ENCODE assay signal across 23 cellular contexts in the genomic region with DNA sequence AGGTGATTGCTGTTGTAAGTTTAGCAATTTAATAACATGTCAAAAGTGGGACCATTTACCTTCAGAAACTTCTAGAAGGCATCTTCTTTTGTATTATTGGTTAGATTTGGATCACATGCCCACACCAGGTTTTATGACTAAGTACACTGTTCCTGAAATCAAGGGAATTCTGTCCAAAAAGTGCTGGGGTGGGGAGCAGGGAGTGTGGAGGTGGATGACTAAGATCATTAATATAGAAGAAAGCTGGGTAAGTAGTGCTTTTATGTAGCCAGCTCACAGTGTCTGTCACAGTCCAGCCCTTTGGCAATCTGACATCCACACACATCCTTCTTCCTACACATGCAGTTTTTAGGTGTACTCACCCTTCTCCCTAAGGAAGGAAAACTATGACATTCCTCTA.
A peak's percentile ranks its signal among the peaks of the same experiment; 100 is the strongest.
DNase-seq lines count a peak whose midpoint lies in the region; ATAC-seq, FAIRE-seq and TF ChIP-seq lines count a peak whose summit lies in the region.
"Had no signal": no experiment of that assay in that cellular context is flagged by ENCODE, and none has a peak within 500 bp of the region (broad histone marks: within the 10 kb centered on the region; RNA-seq: fewer than 3 reads in every experiment).

No MANE protein-coding gene starts in this region.

- H3K36me3 Mint-ChIP-seq in activated CD8-positive, alpha-beta memory T cell treated with anti-CD3 and anti-CD28 coated beads, Interleukin-2, amount 10 ng/mL, durations not matched to agents 7 days and 5 days: no peaks in the 10 kb centered on the region
- no peaks in the 10 kb centered on the region for H3K36me3 Mint-ChIP-seq in activated CD4-positive, alpha-beta T cell treated with anti-CD3 and anti-CD28 coated beads, Interleukin-2, amount 10 ng/mL, durations not matched to agents 24 days and 14 days (ENCODE audit: low read depth)
- H3K36me3 Mint-ChIP-seq: CD4-positive, alpha-beta memory T cell; memory B cell; stimulated activated effector memory CD8-positive, alpha-beta T cell treated with anti-CD3 and anti-CD28 coated beads, Interleukin-12 subunit alpha, Interleukin-12 subunit beta, amount 100 ng/mL, for 72 hours had no signal

- TF ChIP-seq CTCF in AG10803 (conservative IDR thresholded peaks at IDR 0.05; ENCODE audit: low read length): no peak
- TF ChIP-seq CTCF in bronchial epithelial cell (IDR thresholded peaks at IDR 0.05; ENCODE audit: insufficient read depth, low read length, severe bottlenecking): no peak
- TF ChIP-seq CTCF in WERI-Rb-1 (IDR thresholded peaks at IDR 0.05; ENCODE audit: low read depth, low read length): no peak

- H3K9me3 ChIP-seq in WERI-Rb-1 (ENCODE audit: severe bottlenecking): no peaks in the 10 kb centered on the region
- H3K9me3 ChIP-seq: vagina had no signal

- DNase-seq in AG10803 (ENCODE audit: low read depth): peak; percentile 60
- DNase-seq in LHCN-M2 (ENCODE audit: low read depth): peak; percentile 67
- DNase-seq in bronchial epithelial cell (ENCODE audit: low read depth): peak; percentile 61
- peak; percentile 48 for DNase-seq in kidney tubule cell (ENCODE audit: low spot score)
- DNase-seq in WERI-Rb-1: no peak
- DNase-seq in activated CD8-positive, alpha-beta memory T cell treated with anti-CD3 and anti-CD28 coated beads, Interleukin-2, amount 10 ng/mL, durations not matched to agents 7 days and 5 days: no peak
- DNase-seq in activated CD4-positive, alpha-beta T cell treated with anti-CD3 and anti-CD28 coated beads, Interleukin-2, amount 10 ng/mL, durations not matched to agents 24 days and 14 days: no peak
- DNase-seq: ACHN; activated CD4-positive, alpha-beta T cell treated with anti-CD3 and anti-CD28 coated beads, Interleukin-2, amount 10 ng/mL, durations not matched to agents 7 days and 5 days; CD4-positive, alpha-beta memory T cell; H9; Kasumi-1; NCI-H2107; NCI-H524 treated with DMSO at 0.1 percent for 48 hours; nucleus accumbens; right cardiac atrium; Right ventricle myocardium superior had no signal

- H3K36me3 ChIP-seq in bronchial epithelial cell (ENCODE audit: control insufficient read depth, insufficient read depth, low read length) (no peaks in the 10 kb centered on the region), WERI-Rb-1 (no peaks in the 10 kb centered on the region)
- H3K36me3 ChIP-seq: vagina had no signal

- no peak overlapping the region for H3K27ac ChIP-seq in WERI-Rb-1
- H3K27ac ChIP-seq: vagina had no signal

- peaks cover 32% of the 10 kb centered on the region for H3K27me3 Mint-ChIP-seq in activated CD8-positive, alpha-beta memory T cell treated with anti-CD3 and anti-CD28 coated beads, Interleukin-2, amount 10 ng/mL, durations not matched to agents 7 days and 5 days
- H3K27me3 Mint-ChIP-seq in activated CD4-positive, alpha-beta T cell treated with anti-CD3 and anti-CD28 coated beads, Interleukin-2, amount 10 ng/mL, durations not matched to agents 24 days and 14 days: peaks cover 7% of the 10 kb centered on the region

- H3K4me3 ChIP-seq in AG10803 (ENCODE audit: low read length): no peak overlapping the region
- H3K4me3 ChIP-seq in bronchial epithelial cell (ENCODE audit: low read depth, low read length): no peak overlapping the region
- H3K4me3 ChIP-seq in WERI-Rb-1 (ENCODE audit: low read depth, low read length): no peak overlapping the region
- H3K4me3 ChIP-seq: vagina had no signal

- CTCF ChIA-PET in activated CD8-positive, alpha-beta memory T cell treated with anti-CD3 and anti-CD28 coated beads, Interleukin-2, amount 10 ng/mL, durations not matched to agents 7 days and 5 days (lab: Charles Lee): no interaction called here

- H3K27me3 ChIP-seq in bronchial epithelial cell (ENCODE audit: control insufficient read depth, insufficient read depth, low read length) (no peaks in the 10 kb centered on the region), WERI-Rb-1 (ENCODE audit: insufficient read depth, low read depth, severe bottlenecking) (no peaks in the 10 kb centered on the region)
- H3K27me3 ChIP-seq: vagina had no signal

- no peaks in the 10 kb centered on the region for H3K9me3 Mint-ChIP-seq in activated CD8-positive, alpha-beta memory T cell treated with anti-CD3 and anti-CD28 coated beads, Interleukin-2, amount 10 ng/mL, durations not matched to agents 7 days and 5 days (ENCODE audit: low read depth)
- no peaks in the 10 kb centered on the region for H3K9me3 Mint-ChIP-seq in activated CD4-positive, alpha-beta T cell treated with anti-CD3 and anti-CD28 coated beads, Interleukin-2, amount 10 ng/mL, durations not matched to agents 24 days and 14 days
- H3K9me3 Mint-ChIP-seq: activated CD4-positive, alpha-beta T cell treated with anti-CD3 and anti-CD28 coated beads, Interleukin-2, amount 10 ng/mL, durations not matched to agents 7 days and 5 days; H9; memory B cell; stimulated activated effector memory CD8-positive, alpha-beta T cell treated with anti-CD3 and anti-CD28 coated beads, Interleukin-12 subunit alpha, Interleukin-12 subunit beta, amount 100 ng/mL, for 72 hours had no signal

- H3K4me3 Mint-ChIP-seq in activated CD8-positive, alpha-beta memory T cell treated with anti-CD3 and anti-CD28 coated beads, Interleukin-2, amount 10 ng/mL, durations not matched to agents 7 days and 5 days: no peak overlapping the region
- H3K4me3 Mint-ChIP-seq in activated CD4-positive, alpha-beta T cell treated with anti-CD3 and anti-CD28 coated beads, Interleukin-2, amount 10 ng/mL, durations not matched to agents 24 days and 14 days: no peak overlapping the region
- H3K4me3 Mint-ChIP-seq: activated CD4-positive, alpha-beta T cell treated with anti-CD3 and anti-CD28 coated beads, Interleukin-2, amount 10 ng/mL, durations not matched to agents 7 days and 5 days; CD4-positive, alpha-beta memory T cell; H9; memory B cell; stimulated activated effector memory CD8-positive, alpha-beta T cell treated with anti-CD3 and anti-CD28 coated beads, Interleukin-12 subunit alpha, Interleukin-12 subunit beta, amount 100 ng/mL, for 72 hours had no signal

- H3K4me1 Mint-ChIP-seq in activated CD8-positive, alpha-beta memory T cell treated with anti-CD3 and anti-CD28 coated beads, Interleukin-2, amount 10 ng/mL, durations not matched to agents 7 days and 5 days: peaks cover 10% of the 10 kb centered on the region
- no peaks in the 10 kb centered on the region for H3K4me1 Mint-ChIP-seq in activated CD4-positive, alpha-beta T cell treated with anti-CD3 and anti-CD28 coated beads, Interleukin-2, amount 10 ng/mL, durations not matched to agents 24 days and 14 days
- H3K4me1 Mint-ChIP-seq: activated CD4-positive, alpha-beta T cell treated with anti-CD3 and anti-CD28 coated beads, Interleukin-2, amount 10 ng/mL, durations not matched to agents 7 days and 5 days had no signal

- intact Hi-C loops in activated CD4-positive, alpha-beta T cell treated with anti-CD3 and anti-CD28 coated beads, Interleukin-2, amount 10 ng/mL, durations not matched to agents 24 days and 14 days (cut with micrococcal nuclease): no loop called here

- no peak for ATAC-seq in activated CD8-positive, alpha-beta memory T cell treated with anti-CD3 and anti-CD28 coated beads, Interleukin-2, amount 10 ng/mL, durations not matched to agents 7 days and 5 days
- no peak for ATAC-seq in HG02588 (IDR thresholded peaks at IDR 0.05; ENCODE audit: unreplicated experiment)
- ATAC-seq: right cardiac atrium; stimulated activated effector memory CD8-positive, alpha-beta T cell treated with anti-CD3 and anti-CD28 coated beads, Interleukin-12 subunit alpha, Interleukin-12 subunit beta, amount 100 ng/mL, for 72 hours had no signal

- FAIRE-seq in bronchial epithelial cell (lab: Jason Lieb, UNC): no peak
- FAIRE-seq: endothelial cell of umbilical vein, TTC549 had no signal

- H3K27ac Mint-ChIP-seq in activated CD8-positive, alpha-beta memory T cell treated with anti-CD3 and anti-CD28 coated beads, Interleukin-2, amount 10 ng/mL, durations not matched to agents 7 days and 5 days: no peak overlapping the region
- no peak overlapping the region for H3K27ac Mint-ChIP-seq in activated CD4-positive, alpha-beta T cell treated with anti-CD3 and anti-CD28 coated beads, Interleukin-2, amount 10 ng/mL, durations not matched to agents 24 days and 14 days
- H3K27ac Mint-ChIP-seq: activated CD4-positive, alpha-beta T cell treated with anti-CD3 and anti-CD28 coated beads, Interleukin-2, amount 10 ng/mL, durations not matched to agents 7 days and 5 days; CD4-positive, alpha-beta memory T cell; H9; memory B cell; stimulated activated effector memory CD8-positive, alpha-beta T cell treated with anti-CD3 and anti-CD28 coated beads, Interleukin-12 subunit alpha, Interleukin-12 subunit beta, amount 100 ng/mL, for 72 hours had no signal

Comparison
In these comparisons a context has a peak if more than half of its experiments do, and no peak if none do; other contexts are left out.
1. DNase-seq: peak in AG10803 (single experiment), LHCN-M2 (single experiment), bronchial epithelial cell (single experiment) and kidney tubule cell (single experiment); none in WERI-Rb-1 (single experiment), activated CD8-positive, alpha-beta memory T cell treated with anti-CD3 and anti-CD28 coated beads, Interleukin-2, amount 10 ng/mL, durations not matched to agents 7 days and 5 days (single experiment) and activated CD4-positive, alpha-beta T cell treated with anti-CD3 and anti-CD28 coated beads, Interleukin-2, amount 10 ng/mL, durations not matched to agents 24 days and 14 days (single experiment).